In the genomic region with DNA sequence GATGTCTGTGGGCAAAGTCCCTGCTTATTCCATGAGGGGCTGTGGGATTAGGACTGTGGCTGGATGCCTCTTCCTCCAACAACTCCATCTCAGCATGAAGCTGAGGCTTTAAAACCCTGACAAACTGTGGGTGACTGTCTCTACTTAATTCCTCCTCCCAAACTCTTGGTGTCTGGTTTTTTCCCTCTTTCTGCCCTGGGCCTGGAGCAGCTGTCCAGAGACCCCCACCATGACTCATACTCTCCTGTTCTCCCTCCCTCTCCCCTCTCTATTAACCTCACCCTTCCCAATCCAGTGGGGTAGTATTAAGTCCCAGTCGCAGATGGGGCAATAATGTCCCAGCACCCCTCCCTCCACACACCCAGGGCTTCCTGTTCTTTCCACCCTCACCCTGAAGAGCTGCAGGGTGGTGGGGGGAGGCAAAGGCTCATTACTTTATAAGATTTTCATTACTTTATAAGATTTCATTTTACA, we compare ENCODE assay signal across 1 cellular context.
TF ChIP-seq lines count a peak whose summit lies in the region.

No MANE protein-coding gene starts in this region.

TF ChIP-seq in endothelial cell of umbilical vein, 7 proteins besides CTCF, POLR2A, EP300 and RAD21:
- TF ChIP-seq, protein P1, sequence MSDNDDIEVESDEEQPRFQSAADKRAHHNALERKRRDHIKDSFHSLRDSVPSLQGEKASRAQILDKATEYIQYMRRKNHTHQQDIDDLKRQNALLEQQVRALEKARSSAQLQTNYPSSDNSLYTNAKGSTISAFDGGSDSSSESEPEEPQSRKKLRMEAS (IDR thresholded peaks at IDR 0.05; ENCODE audit: insufficient read depth, insufficient read length): no peak
- no peak for TF ChIP-seq EZH2 (IDR thresholded peaks at IDR 0.05; ENCODE audit: borderline replicate concordance, low read depth, low read length, severe bottlenecking)
- TF ChIP-seq JUN (IDR thresholded peaks at IDR 0.05; ENCODE audit: borderline replicate concordance, insufficient read depth, insufficient read length, low read depth): no peak
- TF ChIP-seq POLR2AphosphoS5 (IDR thresholded peaks at IDR 0.05; ENCODE audit: insufficient read depth, low read depth, low read length): no peak
- no peak for TF ChIP-seq FOS (IDR thresholded peaks at IDR 0.05; ENCODE audit: borderline replicate concordance, insufficient read depth, low read length)
- no peak for TF ChIP-seq GATA2 (IDR thresholded peaks at IDR 0.05; ENCODE audit: insufficient read depth, insufficient read length, low read depth, low read length)
- TF ChIP-seq MYC (IDR thresholded peaks at IDR 0.05; ENCODE audit: low read depth, low read length): no peak
